Comparison of ENCODE assay signal across 8 cellular contexts in the genomic region with DNA sequence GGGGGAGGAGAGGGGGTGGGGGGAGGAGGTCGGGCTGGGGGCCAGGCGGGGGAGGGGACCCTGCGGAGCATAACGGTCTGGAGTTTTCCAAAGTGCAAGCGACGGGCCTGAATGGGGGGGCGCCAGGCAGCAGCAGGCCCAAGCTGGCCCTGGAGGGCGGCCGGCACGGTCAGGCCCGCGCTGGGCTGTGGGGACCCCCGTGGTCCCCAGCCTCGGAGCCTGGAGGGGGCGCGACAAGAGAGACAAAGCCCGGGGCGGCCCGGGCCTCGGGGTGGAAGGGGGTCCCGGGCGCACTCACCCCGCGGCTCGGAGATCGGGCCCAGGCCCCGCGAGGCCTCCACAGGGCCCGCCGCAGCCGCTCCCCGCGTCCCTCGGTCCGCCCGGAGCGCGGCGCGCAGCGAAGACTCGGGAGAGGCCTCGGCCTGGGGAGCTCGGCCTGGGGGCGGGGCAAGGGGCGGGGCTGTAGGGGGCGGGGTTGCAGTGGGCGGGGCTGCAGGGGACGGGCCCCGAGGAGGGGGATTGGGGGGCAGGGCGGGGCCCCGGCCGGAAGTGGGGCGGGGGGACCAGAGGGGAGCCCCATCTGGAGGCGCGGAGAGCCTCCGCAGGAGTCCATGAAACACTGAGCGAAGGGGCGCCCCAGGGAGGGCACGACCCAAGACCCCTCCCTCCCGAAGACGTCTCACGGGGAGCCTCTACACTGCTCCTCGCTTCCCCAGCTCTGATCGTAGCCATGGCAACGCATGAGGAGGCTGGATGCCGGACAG. TPM values are rescaled to one million over a fixed set of nuclear protein-coding genes. Genes with fewer than 3 reads are reported as not detected.
DNase-seq lines count a peak whose midpoint lies in the region; ATAC-seq and TF ChIP-seq lines count a peak whose summit lies in the region.

No MANE protein-coding gene starts in this region.

- peak overlapping the region; percentile 76 for H3K4me3 Mint-ChIP-seq in activated naive CD4-positive, alpha-beta T cell treated with anti-CD3 and anti-CD28 coated beads, Interleukin-2, amount 50 U/mL, for 24 hours

- ATAC-seq in PC-3 (peak; percentile 76), HG02938 (IDR thresholded peaks at IDR 0.05; ENCODE audit: unreplicated experiment) (no peak)

- CTCF ChIA-PET in PC-3 (lab: Charles Lee): no interaction called here

- H2AFZ ChIP-seq in PC-3 (ENCODE audit: low read length) (peak overlapping the region; percentile 89), osteoblast (ENCODE audit: low read length) (peak overlapping the region; percentile 84)

- H3K27me3 Mint-ChIP-seq in activated naive CD4-positive, alpha-beta T cell treated with anti-CD3 and anti-CD28 coated beads, Interleukin-2, amount 50 U/mL, for 24 hours: no peaks in the 10 kb centered on the region

- BruUV-seq in PC-3 (replicated peaks; lab: Mats Ljungman, UMichigan): no TSS peak

- DNase-seq in GM13976 (ENCODE audit: low spot score) (peak; percentile 97), PC-3 (peak; percentile 67), glomerular visceral epithelial cell (ENCODE audit: extremely low spot score) (peak; percentile 69), osteoblast (ENCODE audit: insufficient read length, low spot score, missing footprints) (peak; percentile 100)

- no peak overlapping the region for H3K27ac Mint-ChIP-seq in activated naive CD4-positive, alpha-beta T cell treated with anti-CD3 and anti-CD28 coated beads, Interleukin-2, amount 50 U/mL, for 24 hours

- H3K4me1 Mint-ChIP-seq in activated naive CD4-positive, alpha-beta T cell treated with anti-CD3 and anti-CD28 coated beads, Interleukin-2, amount 50 U/mL, for 24 hours: peaks cover 10% of the 10 kb centered on the region

- H3K9me2 ChIP-seq in PC-3 (replicated peaks; ENCODE audit: low read length): no peaks in the 10 kb centered on the region

- H3K9me3 ChIP-seq in PC-3 (ENCODE audit: low read length): no peaks in the 10 kb centered on the region
- no peaks in the 10 kb centered on the region for H3K9me3 ChIP-seq in osteoblast (ENCODE audit: low read depth, low read length)
- no peaks in the 10 kb centered on the region for H3K9me3 ChIP-seq in thymus (ENCODE audit: control insufficient read depth)

- WGBS in thymus: 1% methylated on average over 67 of the region's 67 CpGs

- no peaks in the 10 kb centered on the region for H3K36me3 Mint-ChIP-seq in activated naive CD4-positive, alpha-beta T cell treated with anti-CD3 and anti-CD28 coated beads, Interleukin-2, amount 50 U/mL, for 24 hours

- POLR2A ChIA-PET in PC-3 (lab: Charles Lee; ENCODE audit: unreplicated experiment): interaction anchor here (0.5 to 0.7 kb wide), 5 partner anchors 102 to 1670 kb away, joined by 3 to 26 read pairs (median 6); no protein-coding TSS in a partner anchor

- peak overlapping the region; percentile 69 for H3K9ac ChIP-seq in PC-3 (ENCODE audit: low read length)

- TF ChIP-seq CTCF in 22Rv1 (IDR thresholded peaks at IDR 0.05) (no peak), GM13976 (IDR thresholded peaks at IDR 0.05; ENCODE audit: borderline replicate concordance, control extremely low read depth, extremely low read depth, insufficient read depth, missing control alignments) (no peak), PC-3 (conservative IDR thresholded peaks at IDR 0.05; ENCODE audit: low read depth, low read length) (no peak), osteoblast (IDR thresholded peaks at IDR 0.05; ENCODE audit: extremely low read depth, low read depth, low read length) (no peak)

- H3F3A ChIP-seq in PC-3 (ENCODE audit: low read length, unreplicated experiment): no peaks in the 10 kb centered on the region

- peak overlapping the region; percentile 85 for H3K4me3 ChIP-seq in PC-3 (ENCODE audit: low read length)
- H3K4me3 ChIP-seq in osteoblast (ENCODE audit: insufficient read depth, low read length): peak overlapping the region; percentile 81
- H3K4me3 ChIP-seq in thymus (ENCODE audit: low read length): peak overlapping the region; percentile 68

- H3K36me3 ChIP-seq in PC-3 (ENCODE audit: low read depth, low read length) (no peaks in the 10 kb centered on the region), osteoblast (ENCODE audit: insufficient read depth, low read length) (no peaks in the 10 kb centered on the region), thymus (ENCODE audit: control insufficient read depth, insufficient read depth) (no peaks in the 10 kb centered on the region)

- H4K20me1 ChIP-seq in PC-3 (ENCODE audit: low read length): 0 out of 2 replicates have a peak, but pooled peaks cover 10% of the 10 kb centered on the region
- peaks cover 43% of the 10 kb centered on the region for H4K20me1 ChIP-seq in osteoblast (ENCODE audit: insufficient read depth, low read length)

- in situ Hi-C loops in GM13976 (cut with MboI; ENCODE audit: low sequenced_read_pairs, unreplicated experiment): no loop called here

- peaks cover 8% of the 10 kb centered on the region for H3K79me2 ChIP-seq in PC-3 (ENCODE audit: low read length)
- peaks cover 42% of the 10 kb centered on the region for H3K79me2 ChIP-seq in osteoblast (ENCODE audit: insufficient read depth, low read length)

- no peaks in the 10 kb centered on the region for H3K27me3 ChIP-seq in PC-3 (ENCODE audit: low read length)
- H3K27me3 ChIP-seq in osteoblast (ENCODE audit: insufficient read depth, low read length): no peaks in the 10 kb centered on the region
- peaks cover 14% of the 10 kb centered on the region for H3K27me3 ChIP-seq in thymus (ENCODE audit: control insufficient read depth, insufficient read depth)

- H3K9me3 Mint-ChIP-seq in activated naive CD4-positive, alpha-beta T cell treated with anti-CD3 and anti-CD28 coated beads, Interleukin-2, amount 50 U/mL, for 24 hours: no peaks in the 10 kb centered on the region

- H3K4me2 ChIP-seq in PC-3 (ENCODE audit: low read length) (peak overlapping the region; percentile 100), osteoblast (ENCODE audit: insufficient read depth, low read length) (peak overlapping the region; percentile 96)

- H3K4me1 ChIP-seq in PC-3 (ENCODE audit: insufficient read depth, low read length) (peaks cover 13% of the 10 kb centered on the region), osteoblast (ENCODE audit: insufficient read depth, low read length) (peaks cover 30% of the 10 kb centered on the region), thymus (ENCODE audit: control insufficient read depth, insufficient read depth, low read length) (peaks cover 10% of the 10 kb centered on the region)

- H3K27ac ChIP-seq in 22Rv1 (peak overlapping the region; percentile 20; the same call in 1 of the 2 replicates), PC-3 (ENCODE audit: low read length) (no peak overlapping the region), osteoblast (ENCODE audit: low read depth, low read length) (no peak overlapping the region), thymus (ENCODE audit: low read depth) (peak overlapping the region; percentile 25)

- intact Hi-C loops in PC-3 (cut with micrococcal nuclease): no loop called here

RNA-seq across cellular contexts. Expression of gene PTPRS, which starts 47.6 kb away (rescaled TPM):
- total RNA-seq in PC-3 (2014; rRNA removed): 106 and 134 TPM in 2 replicates
- 218 and 227 TPM in 2 replicates for total RNA-seq in osteoblast
- polyA plus RNA-seq in thymus: 4.7 TPM

Comparison
In these comparisons a context has a peak if more than half of its experiments do, and no peak if none do; other contexts are left out.
1. H3K27ac ChIP-seq: peak in 22Rv1 (single experiment) and thymus (single experiment); none in PC-3 (single experiment) and osteoblast (single experiment).
2. Peak in every context shown above with its lines, with median percentiles within 50 percentile points of each other: DNase-seq and H3K4me3 ChIP-seq.